22 cellular contexts compared by ENCODE assay signal in genomic region chr19:7612282-7613274, GRCh38. TPM values are rescaled to one million over a fixed set of nuclear protein-coding genes. Genes with fewer than 3 reads are reported as not detected.
"Had no signal": no experiment of that assay in that cellular context is flagged by ENCODE, and none has a peak within 500 bp of the region (broad histone marks: within the 10 kb centered on the region; RNA-seq: fewer than 3 reads in every experiment).

No MANE protein-coding gene starts in this region.

- ATAC-seq: activated CD4-positive, CD25-positive, alpha-beta regulatory T cell treated with anti-CD3 and anti-CD28 coated beads, Interleukin-2, amount 50 U/mL, for 24 hours; activated CD8-positive, alpha-beta T cell treated with anti-CD3 and anti-CD28 coated beads, Interleukin-2, amount 10 ng/mL, durations not matched to agents 7 days and 5 days had no signal

- H3K27me3 ChIP-seq: breast epithelium, Peyer's patch had no signal

- H3K4me3 ChIP-seq: breast epithelium, MG63, Peyer's patch had no signal

- H3K9me3 ChIP-seq: breast epithelium, MG63, Peyer's patch had no signal

- DNase-seq: activated CD4-positive, alpha-beta T cell treated with anti-CD3 and anti-CD28 coated beads for 4 hours; activated CD8-positive, alpha-beta memory T cell treated with anti-CD3 and anti-CD28 coated beads, Interleukin-2, amount 50 U/mL, for 48 hours; activated CD8-positive, alpha-beta T cell treated with anti-CD3 and anti-CD28 coated beads, Interleukin-2, amount 10 ng/mL, durations not matched to agents 7 days and 5 days; activated effector memory CD4-positive, alpha-beta T cell treated with Interleukin-2 at 50 U/mL for 16 hours; activated naive CD4-positive, alpha-beta T cell; aorta; MG63; MV-4-11; NCI-H1105; NCI-H1436; NCI-H1694 treated with DMSO at 0.1 percent for 48 hours; NCI-H2029 treated with DMSO at 0.1 percent for 48 hours; NCI-H345; NCI-H510A; NCI-H526 treated with DMSO at 0.1 percent for 48 hours; NCI-H82; Peyer's patch; SHP77 treated with DMSO at 0.1 percent for 48 hours had no signal

- H3K36me3 ChIP-seq: breast epithelium, MG63 had no signal

- H3K4me1 ChIP-seq: breast epithelium, Peyer's patch had no signal

- H3K27ac ChIP-seq: breast epithelium, Peyer's patch, RWPE1 had no signal

RNA-seq across cellular contexts. Expression of gene CAMSAP3, which starts 16.9 kb away (rescaled TPM):
- total RNA-seq: aorta had no signal

RNA-seq across cellular contexts. Expression of gene PCP2, which starts 20.9 kb away (rescaled TPM):
- total RNA-seq: aorta, SK-MEL-5 had no signal
- polyA plus RNA-seq: aorta had no signal
